1 cellular context compared by ENCODE assay signal in genomic region chr2:174593574-174594203, GRCh38.
TF ChIP-seq lines count a peak whose summit lies in the region.

No MANE protein-coding gene starts in this region.

TF ChIP-seq in GM12891, 5 proteins besides CTCF, POLR2A, EP300 and RAD21 (continued from another document):
- TF ChIP-seq POLR2AphosphoS5 (IDR thresholded peaks at IDR 0.05; ENCODE audit: low read depth, low read length) (peak; percentile 58; the same call in 1 of the 2 replicates), TAF1 (IDR thresholded peaks at IDR 0.05; ENCODE audit: low read depth, low read length) (peak; percentile 69; the same call in 1 of the 2 replicates), PAX5 (IDR thresholded peaks at IDR 0.05; ENCODE audit: insufficient read depth, low read length, severe bottlenecking) (no peak)
